Comparison of ENCODE assay signal across 20 cellular contexts in genomic region chr6:82458705-82459104, GRCh38.
DNase-seq lines count a peak whose midpoint lies in the region; FAIRE-seq and TF ChIP-seq lines count a peak whose summit lies in the region.
"Had no signal": no experiment of that assay in that cellular context is flagged by ENCODE, and none has a peak within 500 bp of the region (broad histone marks: within the 10 kb centered on the region; RNA-seq: fewer than 3 reads in every experiment).

No MANE protein-coding gene starts in this region.

- POLR2A ChIA-PET in MCF 10A (lab: Yijun Ruan, JAX) = interaction anchor here (0.6 to 1.9 kb wide), 4 partner anchors 35 to 96 kb away, joined by 3 to 8 read pairs (median 3); partner anchors contain the start of gene TPBG
- POLR2A ChIA-PET in PC-9 (lab: Charles Lee; ENCODE audit: unreplicated experiment) = no interaction called here
- POLR2A ChIA-PET in H1 (lab: Charles Lee; ENCODE audit: partially characterized antibody) = no interaction called here

- TF ChIP-seq RAD21 in H1 (IDR thresholded peaks at IDR 0.05 in 1 of 2, conservative IDR thresholded peaks at IDR 0.05 in 1 of 2; ENCODE audit: low read depth in 2 of 2, low read length in 2 of 2) = no peak

- H3F3A ChIP-seq in PC-9 (ENCODE audit: insufficient read depth, low read depth) = peaks cover 9% of the 10 kb centered on the region; the same call in 1 of the 2 replicates

- no peak for TF ChIP-seq EP300 in H1 (IDR thresholded peaks at IDR 0.05; ENCODE audit: borderline replicate concordance in 1 of 2, low read depth in 2 of 2, low read length in 2 of 2)

- TF ChIP-seq CTCF in mammary epithelial cell (conservative IDR thresholded peaks at IDR 0.05 in 1 of 2, IDR thresholded peaks at IDR 0.05 in 1 of 2; ENCODE audit: extremely low read depth in 1 of 2, insufficient read depth in 1 of 2, low read depth in 1 of 2, low read length in 2 of 2) = no peak
- no peak for TF ChIP-seq CTCF in MCF 10A (IDR thresholded peaks at IDR 0.05; ENCODE audit: unreplicated experiment)
- no peak for TF ChIP-seq CTCF in PC-9 (conservative IDR thresholded peaks at IDR 0.05)
- no peak for TF ChIP-seq CTCF in H1 (IDR thresholded peaks at IDR 0.05; ENCODE audit: control extremely low read depth in 1 of 3, insufficient read depth in 1 of 3, low read depth in 1 of 3, low read length in 3 of 3)
- no peak for TF ChIP-seq CTCF in esophagus squamous epithelium (IDR thresholded peaks at IDR 0.05)

- no peak overlapping the region for H3K56ac ChIP-seq in H1 (replicated peaks; ENCODE audit: insufficient read length, low read depth, low read length)

- no peaks in the 10 kb centered on the region for H3K23me2 ChIP-seq in H1 (ENCODE audit: low read depth, low read length)

- H4K91ac ChIP-seq in H1 (replicated peaks; ENCODE audit: insufficient read length, low read length) = no peak overlapping the region

- in situ Hi-C loops in mammary epithelial cell (cut with MboI; ENCODE audit: low sequenced_read_pairs in 2 of 2) = no loop called here

- H4K5ac ChIP-seq in H1 (ENCODE audit: insufficient read length, low read depth, low read length) = no peak overlapping the region

- TF ChIP-seq POLR2A in H1 (IDR thresholded peaks at IDR 0.05; ENCODE audit: control extremely low read depth in 1 of 2, low read depth in 2 of 2, low read length in 2 of 2) = no peak
- TF ChIP-seq POLR2A in esophagus squamous epithelium (IDR thresholded peaks at IDR 0.05) = no peak

- no peaks in the 10 kb centered on the region for H4K20me1 ChIP-seq in mammary epithelial cell (ENCODE audit: insufficient read depth, low read length)
- H4K20me1 ChIP-seq in PC-9 (ENCODE audit: insufficient read depth) = no peaks in the 10 kb centered on the region
- no peaks in the 10 kb centered on the region for H4K20me1 ChIP-seq in H1 (replicated peaks in 1 of 2; ENCODE audit: control insufficient read depth in 1 of 2, insufficient read depth in 2 of 2, low read length in 2 of 2)
- H4K20me1 ChIP-seq: BLaER1 had no signal

- H3K36me3 Mint-ChIP-seq in MCF 10A (ENCODE audit: insufficient read depth, unreplicated experiment) = no peaks in the 10 kb centered on the region
- H3K36me3 Mint-ChIP-seq: CD14-positive monocyte; CD4-positive, alpha-beta memory T cell had no signal

- no peak for FAIRE-seq in H1 (lab: Jason Lieb, UNC)
- FAIRE-seq: GM12892 had no signal

- H3K27me3 ChIP-seq in mammary epithelial cell (ENCODE audit: insufficient read depth, low read length) (no peaks in the 10 kb centered on the region), PC-9 (ENCODE audit: insufficient read depth, low read depth) (no peaks in the 10 kb centered on the region), H1 (replicated peaks in 1 of 4; ENCODE audit: control insufficient read depth in 3 of 4, extremely low read depth in 1 of 4, insufficient read depth in 3 of 4, low read length in 3 of 4) (no peaks in the 10 kb centered on the region), esophagus squamous epithelium (no peaks in the 10 kb centered on the region)
- H3K27me3 ChIP-seq: BLaER1 had no signal

- no peak overlapping the region for H2AK5ac ChIP-seq in H1 (ENCODE audit: low read depth, low read length)

- peak overlapping the region; percentile 41 for H3K4me2 ChIP-seq in mammary epithelial cell (ENCODE audit: insufficient read depth, low read depth, low read length)
- no peak overlapping the region for H3K4me2 ChIP-seq in PC-9
- no peak overlapping the region for H3K4me2 ChIP-seq in H1 (ENCODE audit: insufficient read depth in 1 of 2, low read depth in 2 of 2, low read length in 2 of 2)
- H3K4me2 ChIP-seq: BLaER1 had no signal

- no peak overlapping the region for H2BK15ac ChIP-seq in H1 (ENCODE audit: low read length)

- no peak for DNase-seq in mammary epithelial cell
- DNase-seq in MCF 10A (ENCODE audit: unreplicated experiment) = no peak
- no peak for DNase-seq in PC-9
- DNase-seq in H1 (ENCODE audit: low read depth in 1 of 2, low spot score in 2 of 2) = no peak
- no peak for DNase-seq in esophagus squamous epithelium (lab: John Stamatoyannopoulos, UW)
- DNase-seq in NCI-H2227 treated with DMSO at 0.1 percent for 48 hours (lab: John Stamatoyannopoulos, UW) = no peak
- DNase-seq in NCI-H2029 treated with DMSO at 0.1 percent for 48 hours (lab: John Stamatoyannopoulos, UW) = no peak
- DNase-seq in NCI-H774 (lab: John Stamatoyannopoulos, UW) = no peak
- DNase-seq: CD4-positive, alpha-beta memory T cell; DMS153; DMS79; GDM1; GOT3; H9 had no signal

- H3K9me3 ChIP-seq in mammary epithelial cell (replicated peaks; ENCODE audit: insufficient read depth, low read length) (peaks cover 21% of the 10 kb centered on the region), PC-9 (ENCODE audit: insufficient read depth, low read depth) (no peaks in the 10 kb centered on the region; the same call in 1 of the 2 replicates), H1 (ENCODE audit: insufficient read depth in 2 of 2, low read depth in 1 of 2, low read length in 1 of 2) (peaks cover 0 to 9% of the 10 kb centered on the region in 2 experiments; a peak in 2 of 4 replicates), esophagus squamous epithelium (peaks cover 0 to 32% (median 7%) of the 10 kb centered on the region in 3 donors)
- H3K9me3 ChIP-seq: BLaER1 had no signal

- no peak overlapping the region for H2BK20ac ChIP-seq in H1 (ENCODE audit: low read length)

- H3K4me1 ChIP-seq in mammary epithelial cell (ENCODE audit: insufficient read depth, low read length) (peaks cover 17% of the 10 kb centered on the region), PC-9 (replicated peaks; ENCODE audit: insufficient read depth) (peaks cover 25% of the 10 kb centered on the region), H1 (replicated peaks in 1 of 4; ENCODE audit: control insufficient read depth in 3 of 4, insufficient read depth in 4 of 4, low read length in 3 of 4) (no peaks in the 10 kb centered on the region), esophagus squamous epithelium (peaks cover 0 to 6% (median 0%) of the 10 kb centered on the region in 3 donors)
- H3K4me1 ChIP-seq: BLaER1 had no signal

- dilution Hi-C loops in mammary epithelial cell (cut with HindIII; ENCODE audit: low sequenced_read_pairs) = no loop called here

- CTCF ChIA-PET in mammary epithelial cell (lab: Charles Lee; ENCODE audit: low non-redundant PET) = no interaction called here
- CTCF ChIA-PET in MCF 10A (lab: Yijun Ruan, JAX) = interaction anchor here (1.0 kb wide), 1 partner anchor 187 kb away, joined by 4 read pairs; no protein-coding TSS in a partner anchor
- CTCF ChIA-PET in PC-9 (lab: Charles Lee) = no interaction called here
- CTCF ChIA-PET in H1 (lab: Charles Lee; ENCODE audit: partially characterized antibody) = interaction anchor here (0.6 kb wide), 1 partner anchor 79 kb away, joined by 3 read pairs; no protein-coding TSS in a partner anchor

- H2BK120ac ChIP-seq in H1 (replicated peaks; ENCODE audit: low read depth, low read length) = no peak overlapping the region

- no peaks in the 10 kb centered on the region for H3K79me1 ChIP-seq in H1 (ENCODE audit: low read depth, low read length)

- peak overlapping the region; percentile 58 for H3K27ac ChIP-seq in mammary epithelial cell (ENCODE audit: insufficient read depth, low read depth, low read length)
- peak overlapping the region; percentile 63 for H3K27ac ChIP-seq in PC-9
- no peak overlapping the region for H3K27ac ChIP-seq in H1 (ENCODE audit: low read depth, low read length)
- H3K27ac ChIP-seq in esophagus squamous epithelium = peak overlapping the region in 3 of 4 donors; percentile 52 to 62 (median 55)
- H3K27ac ChIP-seq: 22Rv1, BLaER1, HL-60 had no signal

- peak overlapping the region; percentile 48 for H2AFZ ChIP-seq in mammary epithelial cell (ENCODE audit: low read depth, low read length)
- H2AFZ ChIP-seq in PC-9 = no peak overlapping the region
- peak overlapping the region; percentile 62; the same call in 1 of the 2 replicates for H2AFZ ChIP-seq in H1 (ENCODE audit: low read length)

- H3K9ac ChIP-seq in mammary epithelial cell (ENCODE audit: insufficient read depth, low read length) (no peak overlapping the region), H1 (replicated peaks in 1 of 4; ENCODE audit: extremely low read depth in 1 of 4, low read depth in 3 of 4, low read length in 3 of 4) (no peak overlapping the region)
- H3K9ac ChIP-seq: BLaER1 had no signal

- no peak overlapping the region for H3K4ac ChIP-seq in H1 (replicated peaks; ENCODE audit: insufficient read length, low read depth, low read length)

- H3K4me3 ChIP-seq in mammary epithelial cell (replicated peaks in 1 of 3; ENCODE audit: insufficient read depth in 1 of 3, low read depth in 2 of 3, low read length in 3 of 3) (no peak overlapping the region), PC-9 (no peak overlapping the region), H1 (ENCODE audit: extremely low read depth in 1 of 4, insufficient read depth in 2 of 4, low read depth in 3 of 4, low read length in 4 of 4) (no peak overlapping the region), esophagus squamous epithelium (no peak overlapping the region)
- H3K4me3 ChIP-seq: BLaER1 had no signal

- intact Hi-C loops in mammary epithelial cell (cut with micrococcal nuclease) (loop anchor here (1.0 to 10.0 kb wide), 4 partner anchors 49 to 599 kb away; partner anchors contain the start of gene TPBG), MCF 10A (cut with micrococcal nuclease) (no loop called here), PC-9 (cut with micrococcal nuclease; ENCODE audit: unreplicated experiment) (no loop called here), esophagus squamous epithelium (cut with DNase I) (no loop called here)

- H3K4me1 Mint-ChIP-seq in MCF 10A (ENCODE audit: insufficient read depth, unreplicated experiment) = no peaks in the 10 kb centered on the region
- H3K4me1 Mint-ChIP-seq: CD14-positive monocyte; CD4-positive, alpha-beta memory T cell; H9; IgD-negative memory B cell had no signal

- no peak overlapping the region for H3K4me3 Mint-ChIP-seq in MCF 10A (ENCODE audit: unreplicated experiment)
- H3K4me3 Mint-ChIP-seq: CD14-positive monocyte; CD4-positive, alpha-beta memory T cell; H9; IgD-negative memory B cell had no signal

- BruUV-seq in mammary epithelial cell (replicated peaks; lab: Mats Ljungman, UMichigan) (TSS peak; percentile 24), MCF 10A (replicated peaks; lab: Mats Ljungman, UMichigan) (no TSS peak), PC-9 (replicated peaks; lab: Mats Ljungman, UMichigan) (no TSS peak)

- no peaks in the 10 kb centered on the region for H3K79me2 ChIP-seq in mammary epithelial cell (ENCODE audit: insufficient read depth, low read length)
- no peaks in the 10 kb centered on the region for H3K79me2 ChIP-seq in PC-9 (ENCODE audit: low read depth)
- no peaks in the 10 kb centered on the region for H3K79me2 ChIP-seq in H1 (ENCODE audit: control insufficient read depth in 1 of 2, insufficient read depth in 2 of 2, low read length in 2 of 2)

- no peak overlapping the region for H3K27ac Mint-ChIP-seq in MCF 10A (ENCODE audit: low read depth, unreplicated experiment)
- H3K27ac Mint-ChIP-seq: CD14-positive monocyte; CD4-positive, alpha-beta memory T cell; H9; IgD-negative memory B cell had no signal

- H3K14ac ChIP-seq in H1 (ENCODE audit: insufficient read length) = no peak overlapping the region

- 78% methylated on average over 2 of the region's 2 CpGs for WGBS in mammary epithelial cell (ENCODE audit: low coverage, missing lambda C conversion rate)
- WGBS in H1 (ENCODE audit: extremely low coverage in 1 of 2, insufficient coverage in 1 of 2, insufficient read length in 1 of 2, insufficient replicate concordance in 2 of 2, low coverage in 1 of 2, low lambda C conversion rate in 2 of 2, missing lambda C conversion rate in 1 of 2), 2 experiments = 87% methylated on average over 2 of the region's 2 CpGs; no CpG with 5 or more reads in 1 of the 2 experiments
- WGBS in esophagus squamous epithelium, 2 donors = 47 to 86% methylated on average over 1 to 2 of the region's 2 CpGs

- no peaks in the 10 kb centered on the region for H3K27me3 Mint-ChIP-seq in MCF 10A (ENCODE audit: insufficient read depth, unreplicated experiment)
- H3K27me3 Mint-ChIP-seq: IgD-negative memory B cell had no signal

- no peak overlapping the region for H2BK12ac ChIP-seq in H1 (ENCODE audit: low read depth, low read length)

- no peaks in the 10 kb centered on the region for H3K9me2 ChIP-seq in PC-9 (ENCODE audit: insufficient read depth)

- H3K36me3 ChIP-seq in mammary epithelial cell (ENCODE audit: insufficient read depth, low read length) = no peaks in the 10 kb centered on the region
- H3K36me3 ChIP-seq in PC-9 (ENCODE audit: low read depth) = no peaks in the 10 kb centered on the region
- H3K36me3 ChIP-seq in H1 (ENCODE audit: control insufficient read depth in 2 of 4, insufficient read depth in 4 of 4, low read length in 3 of 4) = no peaks in the 10 kb centered on the region
- H3K36me3 ChIP-seq in esophagus squamous epithelium = no peaks in the 10 kb centered on the region
- H3K36me3 ChIP-seq: BLaER1 had no signal

- H2BK5ac ChIP-seq in H1 (ENCODE audit: low read depth, low read length) = no peak overlapping the region; the same call in 1 of the 2 replicates

- H3K18ac ChIP-seq in H1 (ENCODE audit: extremely low read depth, low read length) = no peak overlapping the region

- no peak overlapping the region for H4K8ac ChIP-seq in H1 (ENCODE audit: extremely low read depth, insufficient read depth, low read length)

- no peak overlapping the region for H3K23ac ChIP-seq in H1 (ENCODE audit: insufficient read length)

- no peaks in the 10 kb centered on the region for H3K9me3 Mint-ChIP-seq in MCF 10A (ENCODE audit: unreplicated experiment)

Comparison
In these comparisons a context has a peak if more than half of its experiments do, and no peak if none do; other contexts are left out.
1. CTCF ChIA-PET loops: an anchor here in MCF 10A (1.0 kb wide) and H1 (0.6 kb wide); none called in mammary epithelial cell and PC-9.